22 cellular contexts compared by ENCODE assay signal in genomic region chr2:71756280-71756906, GRCh38.
DNase-seq lines count a peak whose midpoint lies in the region; ATAC-seq and TF ChIP-seq lines count a peak whose summit lies in the region.
"Had no signal": no experiment of that assay in that cellular context is flagged by ENCODE, and none has a peak within 500 bp of the region (broad histone marks: within the 10 kb centered on the region; RNA-seq: fewer than 3 reads in every experiment).

No MANE protein-coding gene starts in this region.

- H3K27me3 Mint-ChIP-seq in chondrocyte (ENCODE audit: low read depth): no peaks in the 10 kb centered on the region
- no peaks in the 10 kb centered on the region for H3K27me3 Mint-ChIP-seq in osteocyte (ENCODE audit: unreplicated experiment)
- H3K27me3 Mint-ChIP-seq: type B pancreatic cell had no signal

- H3K4me1 Mint-ChIP-seq in chondrocyte (ENCODE audit: low read depth): peaks cover 41% of the 10 kb centered on the region
- peaks cover 22% of the 10 kb centered on the region for H3K4me1 Mint-ChIP-seq in osteocyte (ENCODE audit: unreplicated experiment)
- H3K4me1 Mint-ChIP-seq: B cell, T-cell had no signal

- DNase-seq in EH (ENCODE audit: low read depth) (peak; percentile 86), LHCN-M2 (ENCODE audit: low read depth) (peak; percentile 78), chondrocyte (ENCODE audit: low spot score) (no peak), osteocyte (ENCODE audit: extremely low spot score, unreplicated experiment) (no peak), NCI-H1092 (lab: John Stamatoyannopoulos, UW) (no peak), AG08396 (ENCODE audit: low spot score) (no peak)
- DNase-seq: activated CD4-positive, alpha-beta memory T cell treated with anti-CD3 and anti-CD28 coated beads for 36 hours; activated T-cell treated with anti-CD3 and anti-CD28 coated beads, Interleukin-2, amount 50 U/mL, for 4 hours; Calu3; glutamatergic neuron; left ventricle myocardium inferior; NCI-H2029; NCI-H510A; nucleus accumbens; stimulated activated naive CD4-positive, alpha-beta T cell treated with Interleukin-2 at 50 U/mL for 16 hours; T-cell had no signal

- peak overlapping the region; percentile 87 for H3K27ac Mint-ChIP-seq in chondrocyte (ENCODE audit: unreplicated experiment)
- peak overlapping the region; percentile 38 for H3K27ac Mint-ChIP-seq in osteocyte (ENCODE audit: unreplicated experiment)
- H3K27ac Mint-ChIP-seq: activated CD4-positive, alpha-beta memory T cell treated with anti-CD3 and anti-CD28 coated beads for 36 hours; activated naive CD4-positive, alpha-beta T cell treated with anti-CD3 and anti-CD28 coated beads, Interleukin-2, amount 50 U/mL, for 72 hours; B cell; T-cell; type B pancreatic cell had no signal

- H3K4me3 Mint-ChIP-seq in chondrocyte (ENCODE audit: unreplicated experiment) (no peak overlapping the region), osteocyte (ENCODE audit: unreplicated experiment) (no peak overlapping the region)
- H3K4me3 Mint-ChIP-seq: activated CD4-positive, alpha-beta memory T cell treated with anti-CD3 and anti-CD28 coated beads for 36 hours; activated T-cell treated with anti-CD3 and anti-CD28 coated beads, Interleukin-2, amount 50 U/mL, for 4 hours; B cell; T-cell; type B pancreatic cell had no signal

- ATAC-seq in HG02759 (IDR thresholded peaks at IDR 0.05; ENCODE audit: unreplicated experiment): no peak
- no peak for ATAC-seq in GM19395 (IDR thresholded peaks at IDR 0.05; ENCODE audit: unreplicated experiment)
- ATAC-seq: activated naive CD4-positive, alpha-beta T cell treated with anti-CD3 and anti-CD28 coated beads, Interleukin-2, amount 50 U/mL, for 72 hours; activated T-cell treated with anti-CD3 and anti-CD28 coated beads, Interleukin-2, amount 50 U/mL, for 4 hours; GM12878; T-cell had no signal

- TF ChIP-seq CTCF in chondrocyte (IDR thresholded peaks at IDR 0.05) (no peak), osteocyte (IDR thresholded peaks at IDR 0.05) (no peak)

- peaks cover 8% of the 10 kb centered on the region for H3K9me3 Mint-ChIP-seq in chondrocyte (ENCODE audit: low read depth)
- H3K9me3 Mint-ChIP-seq in osteocyte (ENCODE audit: unreplicated experiment): peaks cover 8% of the 10 kb centered on the region
- H3K9me3 Mint-ChIP-seq: type B pancreatic cell had no signal

- H3K36me3 Mint-ChIP-seq in chondrocyte (ENCODE audit: low read depth): peaks cover 2% of the 10 kb centered on the region
- H3K36me3 Mint-ChIP-seq in osteocyte (ENCODE audit: unreplicated experiment): no peaks in the 10 kb centered on the region
- H3K36me3 Mint-ChIP-seq: activated CD4-positive, alpha-beta memory T cell treated with anti-CD3 and anti-CD28 coated beads for 36 hours; type B pancreatic cell had no signal

Comparison
In these comparisons a context has a peak if more than half of its experiments do, and no peak if none do; other contexts are left out.
1. DNase-seq: peak in EH (single experiment) and LHCN-M2 (single experiment); none in chondrocyte (single experiment), osteocyte (single experiment), NCI-H1092 (single experiment) and AG08396 (single experiment).